Comparison of ENCODE assay signal across 18 cellular contexts in the genomic region with DNA sequence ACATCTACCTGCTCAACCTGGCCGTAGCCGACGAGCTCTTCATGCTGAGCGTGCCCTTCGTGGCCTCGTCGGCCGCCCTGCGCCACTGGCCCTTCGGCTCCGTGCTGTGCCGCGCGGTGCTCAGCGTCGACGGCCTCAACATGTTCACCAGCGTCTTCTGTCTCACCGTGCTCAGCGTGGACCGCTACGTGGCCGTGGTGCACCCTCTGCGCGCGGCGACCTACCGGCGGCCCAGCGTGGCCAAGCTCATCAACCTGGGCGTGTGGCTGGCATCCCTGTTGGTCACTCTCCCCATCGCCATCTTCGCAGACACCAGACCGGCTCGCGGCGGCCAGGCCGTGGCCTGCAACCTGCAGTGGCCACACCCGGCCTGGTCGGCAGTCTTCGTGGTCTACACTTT. TPM values are rescaled to one million over a fixed set of nuclear protein-coding genes. Genes with fewer than 3 reads are reported as not detected.
"Had no signal": no experiment of that assay in that cellular context is flagged by ENCODE, and none has a peak within 500 bp of the region (broad histone marks: within the 10 kb centered on the region; RNA-seq: fewer than 3 reads in every experiment).

No MANE protein-coding gene starts in this region.

- H3K36me3 ChIP-seq: cardiac muscle cell, colonic mucosa had no signal

- H3K27ac Mint-ChIP-seq: activated naive CD4-positive, alpha-beta T cell treated with anti-CD3 and anti-CD28 coated beads for 36 hours; effector memory CD8-positive, alpha-beta T cell; stimulated activated naive CD8-positive, alpha-beta T cell treated with anti-CD3 and anti-CD28 coated beads, Interleukin-15, amount 100 ng/mL, for 72 hours; T-cell had no signal

- DNase-seq: activated CD4-positive, alpha-beta T cell treated with anti-CD3 and anti-CD28 coated beads for 4 hours; activated naive CD4-positive, alpha-beta T cell treated with anti-CD3 and anti-CD28 coated beads for 36 hours; colonic mucosa; effector memory CD8-positive, alpha-beta T cell; hypothalamus; stimulated activated CD4-positive, alpha-beta T cell treated with anti-CD3 and anti-CD28 coated beads, Interleukin-4, amount 100 ng/mL, for 4 hours; stimulated activated naive CD8-positive, alpha-beta T cell treated with anti-CD3 and anti-CD28 coated beads, Interleukin-15, amount 100 ng/mL, for 72 hours; T-cell; T1000 had no signal

- H3K4me3 Mint-ChIP-seq: activated naive CD4-positive, alpha-beta T cell treated with anti-CD3 and anti-CD28 coated beads for 36 hours; effector memory CD8-positive, alpha-beta T cell; stimulated activated naive CD8-positive, alpha-beta T cell treated with anti-CD3 and anti-CD28 coated beads, Interleukin-15, amount 100 ng/mL, for 72 hours; T-cell had no signal

- H3K4me3 ChIP-seq: cardiac muscle cell, colonic mucosa had no signal

- ATAC-seq: effector memory CD8-positive, alpha-beta T cell; left lobe of liver; stimulated activated naive CD8-positive, alpha-beta T cell treated with anti-CD3 and anti-CD28 coated beads, Interleukin-15, amount 100 ng/mL, for 72 hours; T-cell had no signal

- H3K4me1 Mint-ChIP-seq: stimulated activated naive CD8-positive, alpha-beta T cell treated with anti-CD3 and anti-CD28 coated beads, Interleukin-15, amount 100 ng/mL, for 72 hours; T-cell had no signal

- H3K9me3 ChIP-seq: colonic mucosa had no signal

- H3K27ac ChIP-seq: cardiac muscle cell, colonic mucosa, parathyroid adenoma had no signal

- H3K79me2 ChIP-seq: parathyroid adenoma had no signal

- H3K9ac ChIP-seq: parathyroid adenoma had no signal

- H3K36me3 Mint-ChIP-seq: T-cell had no signal

- H2AFZ ChIP-seq: parathyroid adenoma had no signal

- H3K4me1 ChIP-seq: colonic mucosa, parathyroid adenoma had no signal

- H3K9me3 Mint-ChIP-seq: activated naive CD4-positive, alpha-beta T cell treated with anti-CD3 and anti-CD28 coated beads for 36 hours; effector memory CD8-positive, alpha-beta T cell; T-cell had no signal

RNA-seq across cellular contexts. Expression of a gene that starts 0.6 kb away (rescaled TPM):
- total RNA-seq: activated naive CD4-positive, alpha-beta T cell treated with anti-CD3 and anti-CD28 coated beads for 36 hours; astrocyte; cardiac muscle cell; colonic mucosa; epithelial cell of proximal tubule; left lobe of liver; mesenteric fat pad; renal cortical epithelial cell; skeletal muscle tissue; T-cell had no signal
- polyA plus RNA-seq: cardiac muscle cell, thymus had no signal

RNA-seq across cellular contexts. Expression of a gene that starts 13.7 kb away (rescaled TPM):
- total RNA-seq: activated naive CD4-positive, alpha-beta T cell treated with anti-CD3 and anti-CD28 coated beads for 36 hours had no signal
